7 cellular contexts compared by ENCODE assay signal in genomic region chr19:8208710-8209110, GRCh38. TPM values are rescaled to one million over a fixed set of nuclear protein-coding genes. Genes with fewer than 3 reads are reported as not detected.
DNase-seq lines count a peak whose midpoint lies in the region; ATAC-seq, FAIRE-seq and TF ChIP-seq lines count a peak whose summit lies in the region.

No MANE protein-coding gene starts in this region.

- no peak for TF ChIP-seq CTCF in astrocyte (IDR thresholded peaks at IDR 0.05; ENCODE audit: insufficient read depth, low read depth, low read length)

- peak overlapping the region; percentile 72 for H3K4me3 Mint-ChIP-seq in astrocyte (ENCODE audit: unreplicated experiment)

- ATAC-seq in GM19452 (IDR thresholded peaks at IDR 0.05; ENCODE audit: unreplicated experiment) (peak; percentile 31), HG03342 (IDR thresholded peaks at IDR 0.05; ENCODE audit: unreplicated experiment) (peak; percentile 32), left lobe of liver (peak; percentile 76)

- H3K27me3 ChIP-seq in astrocyte (ENCODE audit: insufficient read depth, low read length), result peaks cover 4% of the 10 kb centered on the region

- no peak for FAIRE-seq in astrocyte (lab: Jason Lieb, UNC)

- no peaks in the 10 kb centered on the region for H3K4me1 ChIP-seq in astrocyte (ENCODE audit: insufficient read depth, low read length)

- peak overlapping the region; percentile 47 for H2AFZ ChIP-seq in astrocyte (ENCODE audit: low read depth, low read length)

- no peak overlapping the region for H3K27ac Mint-ChIP-seq in astrocyte (ENCODE audit: unreplicated experiment)

- H3K27ac ChIP-seq in astrocyte (ENCODE audit: low read depth, low read length), result no peak overlapping the region
- H3K27ac ChIP-seq in temporal lobe (ENCODE audit: low read depth, low read length), result peak overlapping the region; percentile 97

- H3K4me1 Mint-ChIP-seq in astrocyte (ENCODE audit: low read depth, unreplicated experiment), result peaks cover 7% of the 10 kb centered on the region

- DNase-seq in astrocyte (ENCODE audit: low read depth), result no peak
- no peak for DNase-seq in left lobe of liver (ENCODE audit: low spot score)
- no peak for DNase-seq in NCI-H2107 (lab: John Stamatoyannopoulos, UW)
- no peak for DNase-seq in NK-92 (lab: John Stamatoyannopoulos, UW; ENCODE audit: unreplicated experiment)

- H3K9me3 ChIP-seq in astrocyte (ENCODE audit: insufficient read depth, low read depth, low read length), result no peaks in the 10 kb centered on the region

- no peaks in the 10 kb centered on the region for H3K9me3 Mint-ChIP-seq in astrocyte (ENCODE audit: unreplicated experiment)

- H3K9ac ChIP-seq in astrocyte (ENCODE audit: low read length), result no peak overlapping the region

- peak overlapping the region; percentile 17 for H3K4me3 ChIP-seq in astrocyte (ENCODE audit: insufficient read depth, low read depth, low read length)

- H3K79me2 ChIP-seq in astrocyte (ENCODE audit: insufficient read depth, low read length), result no peaks in the 10 kb centered on the region

- H3K36me3 ChIP-seq in astrocyte (ENCODE audit: insufficient read depth, low read length), result no peaks in the 10 kb centered on the region

- peak overlapping the region; percentile 76 for H3K4me2 ChIP-seq in astrocyte (ENCODE audit: low read length)

- no peaks in the 10 kb centered on the region for H4K20me1 ChIP-seq in astrocyte (ENCODE audit: insufficient read depth, low read length)

- peaks cover 4% of the 10 kb centered on the region for H3K36me3 Mint-ChIP-seq in astrocyte (ENCODE audit: low read depth, unreplicated experiment)

- H3K27me3 Mint-ChIP-seq in astrocyte (ENCODE audit: low read depth, unreplicated experiment), result peaks cover 19% of the 10 kb centered on the region

RNA-seq across cellular contexts. Expression of gene CERS4, which starts 0.5 kb away (rescaled TPM):
- total RNA-seq in astrocyte (13.3 and 15.7 TPM in 2 replicates), left lobe of liver (67.3 TPM), temporal lobe (56.1 TPM)

RNA-seq across cellular contexts. Expression of gene FBN3, which starts 59.3 kb away (rescaled TPM):
- total RNA-seq in astrocyte (0.53 and 1.00 TPM in 2 replicates), left lobe of liver (0.63 TPM), temporal lobe (40.6 TPM)

Comparison
In these comparisons a context has a peak if more than half of its experiments do, and no peak if none do; other contexts are left out.
1. RNA of gene FBN3, which starts 59.3 kb away (total RNA-seq): 40.6 TPM in temporal lobe (single experiment); 0.53 to 1.00 TPM in astrocyte and 0.63 TPM in left lobe of liver (single experiment); every median in the first group is over 10 times any median in the second.
2. Peak in every context shown above with its lines, with median percentiles within 50 percentile points of each other: ATAC-seq.